ENCODE assay signal across 5 cellular contexts in genomic region chr2:88992819-88993218, GRCh38.
DNase-seq lines count a peak whose midpoint lies in the region; ATAC-seq and TF ChIP-seq lines count a peak whose summit lies in the region.
"Not testable (repeated sequence)": the region's sequence is repeated elsewhere in the genome, so short reads cannot be mapped to it uniquely, and the experiment has no call there.

No MANE protein-coding gene starts in this region.

- H3K27ac ChIP-seq in BLaER1 treated with 17β-estradiol and CSF1 and Interleukin-3, amounts not matched to agents 10 nM and 100 nM = peak overlapping the region in 6 of 11 experiments; percentile 32 to 92 (median 81); a peak in 10 of 22 replicates
- H3K27ac ChIP-seq in Peyer's patch = not testable (repeated sequence)

- peak overlapping the region in 5 of 11 experiments; percentile 43 to 81 (median 80); a peak in 9 of 22 replicates for H3K9ac ChIP-seq in BLaER1 treated with 17β-estradiol and CSF1 and Interleukin-3, amounts not matched to agents 10 nM and 100 nM

- DNase-seq in NAMALWA (ENCODE audit: low spot score) = peak; percentile 89
- DNase-seq in Peyer's patch = peak in 2 of 3 donors; percentile 33 to 50
- DNase-seq in activated B cell treated with CpG ODN at 0.5 μM for 24 hours = not testable (repeated sequence)
- DNase-seq in naive B cell = peak; percentile 11

- not testable (repeated sequence) for H3K36me3 Mint-ChIP-seq in activated B cell treated with CpG ODN at 0.5 μM for 24 hours (ENCODE audit: low read depth); naive B cell

- H3K9me3 Mint-ChIP-seq in activated B cell treated with CpG ODN at 0.5 μM for 24 hours, naive B cell: not testable (repeated sequence)

- peak overlapping the region in 4 of 10 experiments; percentile 38 to 48 (median 44); a peak in 6 of 20 replicates for H3K4me3 ChIP-seq in BLaER1 treated with 17β-estradiol and CSF1 and Interleukin-3, amounts not matched to agents 10 nM and 100 nM
- H3K4me3 ChIP-seq in Peyer's patch = not testable (repeated sequence)

- peak overlapping the region; percentile 35 for H3K27ac Mint-ChIP-seq in activated B cell treated with CpG ODN at 0.5 μM for 24 hours
- H3K27ac Mint-ChIP-seq in naive B cell = peak overlapping the region in 3 of 6 donors; percentile 36 to 67 (median 59)

- POLR2A ChIA-PET in activated B cell treated with CpG ODN at 0.5 μM for 24 hours (lab: Charles Lee) = not testable (repeated sequence)

- not testable (repeated sequence) for H4K20me1 ChIP-seq in BLaER1 treated with 17β-estradiol and CSF1 and Interleukin-3, amounts not matched to agents 10 nM and 100 nM

- CTCF ChIA-PET in activated B cell treated with CpG ODN at 0.5 μM for 24 hours (lab: Charles Lee) = not testable (repeated sequence)

- not testable (repeated sequence) for ATAC-seq in activated B cell treated with CpG ODN at 0.5 μM for 24 hours (ENCODE audit: low read depth); naive B cell (ENCODE audit: low read depth in 2 of 2)

- peaks cover 14% of the 10 kb centered on the region for H3K4me1 Mint-ChIP-seq in activated B cell treated with CpG ODN at 0.5 μM for 24 hours
- H3K4me1 Mint-ChIP-seq in naive B cell = peaks cover 9 to 18% (median 11%) of the 10 kb centered on the region in 3 donors

- H3K36me3 ChIP-seq in BLaER1 treated with 17β-estradiol and CSF1 and Interleukin-3, amounts not matched to agents 10 nM and 100 nM; Peyer's patch: not testable (repeated sequence)

- H3K9me3 ChIP-seq in BLaER1 treated with 17β-estradiol and CSF1 and Interleukin-3, amounts not matched to agents 10 nM and 100 nM (replicated peaks in 1 of 11); Peyer's patch: not testable (repeated sequence)

- not testable (repeated sequence) for TF ChIP-seq CTCF in Peyer's patch (IDR thresholded peaks at IDR 0.05); activated B cell treated with CpG ODN at 0.5 μM for 24 hours (IDR thresholded peaks at IDR 0.05)

- not testable (repeated sequence) for H3K27me3 ChIP-seq in BLaER1 treated with 17β-estradiol and CSF1 and Interleukin-3, amounts not matched to agents 10 nM and 100 nM; Peyer's patch

- H3K4me3 Mint-ChIP-seq in activated B cell treated with CpG ODN at 0.5 μM for 24 hours (peak overlapping the region; percentile 69), naive B cell (peak overlapping the region; percentile 51 to 86 (median 73))

- not testable (repeated sequence) for TF ChIP-seq POLR2A in Peyer's patch (IDR thresholded peaks at IDR 0.05)

- H3K27me3 Mint-ChIP-seq in activated B cell treated with CpG ODN at 0.5 μM for 24 hours, naive B cell: not testable (repeated sequence)

- intact Hi-C loops in activated B cell treated with CpG ODN at 0.5 μM for 24 hours (cut with micrococcal nuclease) = not testable (repeated sequence)

- peaks cover 0 to 52% (median 33%) of the 10 kb centered on the region in 10 experiments; a peak in 17 of 20 replicates for H3K4me1 ChIP-seq in BLaER1 treated with 17β-estradiol and CSF1 and Interleukin-3, amounts not matched to agents 10 nM and 100 nM
- not testable (repeated sequence) for H3K4me1 ChIP-seq in Peyer's patch

- peak overlapping the region in 10 of 11 experiments; percentile 31 to 96 (median 86); a peak in 17 of 22 replicates for H3K4me2 ChIP-seq in BLaER1 treated with 17β-estradiol and CSF1 and Interleukin-3, amounts not matched to agents 10 nM and 100 nM
